Comparison of ENCODE assay signal across 9 cellular contexts in the genomic region with DNA sequence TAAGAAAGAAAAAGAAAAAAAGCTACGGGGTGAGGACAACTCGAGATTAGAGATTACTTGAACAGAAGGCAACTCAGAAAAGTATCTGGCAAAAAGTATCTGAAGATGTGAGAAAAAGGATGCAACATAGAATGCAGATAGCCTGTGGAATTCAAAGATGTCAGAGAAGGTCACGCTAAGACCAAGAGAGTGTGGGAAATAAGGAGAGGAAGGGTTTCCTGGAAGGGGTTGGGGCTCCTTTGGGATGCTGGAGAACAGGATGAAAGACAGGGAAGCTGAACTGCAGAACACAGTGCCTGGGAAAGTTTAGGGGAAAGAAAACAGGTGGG. TPM values are rescaled to one million over a fixed set of nuclear protein-coding genes. Genes with fewer than 3 reads are reported as not detected.
DNase-seq lines count a peak whose midpoint lies in the region; ATAC-seq and TF ChIP-seq lines count a peak whose summit lies in the region.
"Had no signal": no experiment of that assay in that cellular context is flagged by ENCODE, and none has a peak within 500 bp of the region (broad histone marks: within the 10 kb centered on the region; RNA-seq: fewer than 3 reads in every experiment).

No MANE protein-coding gene starts in this region.

- H3K4me1 ChIP-seq in gastrocnemius medialis, result peaks cover 4 to 8% of the 10 kb centered on the region in 2 donors

- H3K4me1 Mint-ChIP-seq in WTC11, result peaks cover 7% of the 10 kb centered on the region

- H3K9me3 ChIP-seq in gastrocnemius medialis, result no peaks in the 10 kb centered on the region

- peaks cover 48% of the 10 kb centered on the region for H3K27me3 Mint-ChIP-seq in WTC11 (ENCODE audit: low read depth)

- peak overlapping the region in 3 of 4 donors; percentile 1 to 51 (median 33) for H3K27ac ChIP-seq in gastrocnemius medialis

- no peaks in the 10 kb centered on the region for H3K36me3 Mint-ChIP-seq in WTC11

- peak overlapping the region; percentile 60 for H3K4me3 Mint-ChIP-seq in WTC11

- peak overlapping the region; percentile 33 to 53 (median 46) for H3K4me3 ChIP-seq in gastrocnemius medialis

- CTCF ChIA-PET in WTC11 (lab: Charles Lee), result interaction anchor here (0.8 to 3.0 kb wide), 5 partner anchors 20 to 238 kb away, joined by 3 to 12 read pairs (median 5); no protein-coding TSS in a partner anchor

- no peaks in the 10 kb centered on the region for H3K36me3 ChIP-seq in gastrocnemius medialis

- peaks cover 15 to 52% (median 31%) of the 10 kb centered on the region in 3 donors for H3K27me3 ChIP-seq in gastrocnemius medialis

- no peaks in the 10 kb centered on the region for H3K9me3 Mint-ChIP-seq in WTC11

- no peak for TF ChIP-seq POLR2A in gastrocnemius medialis (IDR thresholded peaks at IDR 0.05)

- DNase-seq in GM20000 (ENCODE audit: low spot score) (peak; percentile 8), WTC11 (ENCODE audit: low spot score) (no peak), left cardiac atrium (no peak), gastrocnemius medialis (no peak), nucleus accumbens (lab: John Stamatoyannopoulos, UW) (no peak)
- DNase-seq in activated CD4-positive, alpha-beta T cell treated with anti-CD3 and anti-CD28 coated beads, Interleukin-2, amount 50 U/mL, for 1 hour, result no peak
- DNase-seq: NCI-H2227 treated with DMSO at 0.1 percent for 48 hours had no signal

- POLR2A ChIA-PET in WTC11 (lab: Charles Lee), result no interaction called here

- intact Hi-C loops in left cardiac atrium (cut with DNase I) (loop anchor here in 1 of 2 donors (5.0 kb wide), 1 partner anchor 295 kb away; no protein-coding TSS in a partner anchor), gastrocnemius medialis (cut with DNase I; ENCODE audit: low total_unique reads) (no loop called here)

- ATAC-seq in WTC11, result peak; percentile 1
- ATAC-seq in left cardiac atrium, result peak; percentile 6 to 15
- peak; percentile 16 to 22 for ATAC-seq in gastrocnemius medialis
- ATAC-seq in HG02885 (IDR thresholded peaks at IDR 0.05; ENCODE audit: poor library complexity, unreplicated experiment), result no peak
- ATAC-seq in GM18867 (IDR thresholded peaks at IDR 0.05; ENCODE audit: unreplicated experiment), result no peak

- no peak overlapping the region for H3K27ac Mint-ChIP-seq in WTC11

- TF ChIP-seq CTCF in GM20000 (IDR thresholded peaks at IDR 0.05; ENCODE audit: extremely low read depth, missing control alignments) (no peak), WTC11 (IDR thresholded peaks at IDR 0.05) (no peak), gastrocnemius medialis (IDR thresholded peaks at IDR 0.05 in 4 of 5, conservative IDR thresholded peaks at IDR 0.05 in 1 of 5) (no peak)

- in situ Hi-C loops in gastrocnemius medialis (cut with MboI; ENCODE audit: low sequenced_read_pairs in 4 of 4), result no loop called here

TF ChIP-seq in WTC11, 78 proteins besides CTCF, POLR2A, EP300 and RAD21:
- TF ChIP-seq KAT7 (CRISPR knock-in tag; IDR thresholded peaks at IDR 0.05; ENCODE audit: borderline replicate concordance), result no peak
- TF ChIP-seq, protein P1, sequence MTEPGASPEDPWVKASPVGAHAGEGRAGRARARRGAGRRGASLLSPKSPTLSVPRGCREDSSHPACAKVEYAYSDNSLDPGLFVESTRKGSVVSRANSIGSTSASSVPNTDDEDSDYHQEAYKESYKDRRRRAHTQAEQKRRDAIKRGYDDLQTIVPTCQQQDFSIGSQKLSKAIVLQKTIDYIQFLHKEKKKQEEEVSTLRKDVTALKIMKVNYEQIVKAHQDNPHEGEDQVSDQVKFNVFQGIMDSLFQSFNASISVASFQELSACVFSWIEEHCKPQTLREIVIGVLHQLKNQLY (CRISPR knock-in tag; IDR thresholded peaks at IDR 0.05), result no peak
- TF ChIP-seq ZNF219 (CRISPR knock-in tag; IDR thresholded peaks at IDR 0.05; ENCODE audit: borderline replicate concordance), result no peak
- no peak for TF ChIP-seq GRHL2 (CRISPR knock-in tag; IDR thresholded peaks at IDR 0.05; ENCODE audit: insufficient replicate concordance, severe bottlenecking)
- TF ChIP-seq ATF1 (CRISPR knock-in tag; IDR thresholded peaks at IDR 0.05), result no peak

RNA-seq across cellular contexts. Expression of gene GUCY1A2, which starts 1.2 kb away (rescaled TPM):
- total RNA-seq in WTC11 (2021), result 0.71 to 0.90 TPM (median 0.76 TPM) in 3 replicates
- total RNA-seq in left cardiac atrium, result 1 to 10 TPM; 7.1 to 7.9 TPM
- 1 to 10 TPM; 2.9 to 8.6 (median 6.4) TPM for total RNA-seq in gastrocnemius medialis

Comparison
In these comparisons a context has a peak if more than half of its experiments do, and no peak if none do; other contexts are left out.
1. ATAC-seq: peak in WTC11 (single experiment), left cardiac atrium (2 of 2) and gastrocnemius medialis (2 of 2); none in HG02885 (single experiment) and GM18867 (single experiment).